8 cellular contexts compared by ENCODE assay signal in the genomic region with DNA sequence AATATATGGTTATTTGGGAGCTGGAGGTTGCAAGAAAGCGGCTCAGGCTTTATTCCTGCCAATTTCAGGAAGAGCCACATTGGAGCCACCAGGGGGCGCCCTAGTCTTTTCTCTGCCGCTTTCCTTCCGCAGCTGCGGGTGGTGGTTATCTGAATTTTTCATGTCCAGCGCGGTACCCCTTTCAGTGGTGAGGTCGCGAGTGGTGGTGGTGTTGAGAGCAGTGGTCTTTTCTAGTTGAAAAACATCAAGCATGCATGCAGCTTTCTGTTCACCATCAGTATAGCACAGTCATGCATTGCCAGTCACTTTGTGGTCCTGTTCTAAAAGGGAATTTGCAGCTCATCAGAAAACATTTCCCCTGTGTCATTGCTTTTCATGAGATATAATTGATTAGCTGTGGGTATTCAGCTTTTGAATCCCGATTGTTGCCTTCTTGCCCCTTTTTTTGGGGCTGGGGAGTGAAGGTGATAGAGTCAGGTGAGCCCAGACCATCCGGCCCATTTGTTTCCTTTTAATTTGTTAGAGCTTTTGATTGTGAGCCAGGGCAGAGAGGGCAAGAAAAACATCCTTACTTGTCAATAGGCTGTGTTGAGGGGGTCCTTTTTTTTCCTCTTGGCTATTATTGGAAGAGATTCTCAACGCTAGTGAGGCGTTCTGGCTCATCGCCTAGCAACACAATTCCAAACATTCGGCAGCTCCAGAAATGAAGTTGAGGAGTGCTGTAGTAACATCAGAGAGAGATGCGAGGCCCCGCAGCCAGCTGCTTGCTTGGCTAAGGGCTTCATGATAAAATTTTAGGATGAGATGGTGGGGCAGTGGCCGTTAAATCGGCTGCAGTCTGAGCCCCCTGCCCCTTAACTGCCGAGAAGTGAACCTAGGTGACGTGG.
A peak's percentile ranks its signal among the peaks of the same experiment; 100 is the strongest.
DNase-seq lines count a peak whose midpoint lies in the region; ATAC-seq and TF ChIP-seq lines count a peak whose summit lies in the region.

No MANE protein-coding gene starts in this region.

- peak; percentile 16 to 56 (median 52) for ATAC-seq in right lobe of liver
- ATAC-seq in GM19397 (IDR thresholded peaks at IDR 0.05; ENCODE audit: unreplicated experiment): no peak

- 35% methylated on average over 21 of the region's 21 CpGs for WGBS in right lobe of liver (ENCODE audit: insufficient coverage, low coverage, low lambda C conversion rate, missing lambda C conversion rate)

- H3K4me1 ChIP-seq in colonic mucosa: no peaks in the 10 kb centered on the region
- H3K4me1 ChIP-seq in right lobe of liver: peaks cover 0 to 29% (median 13%) of the 10 kb centered on the region in 4 donors

- TF ChIP-seq CTCF in colonic mucosa (IDR thresholded peaks at IDR 0.05) (peak; percentile 88), right lobe of liver (IDR thresholded peaks at IDR 0.05) (peak; percentile 88 to 94 (median 90))

- H3K36me3 ChIP-seq in colonic mucosa (no peaks in the 10 kb centered on the region), right lobe of liver (no peaks in the 10 kb centered on the region)

- no peak for TF ChIP-seq POLR2A in right lobe of liver (IDR thresholded peaks at IDR 0.05)

- no peaks in the 10 kb centered on the region for H3K27me3 ChIP-seq in colonic mucosa
- H3K27me3 ChIP-seq in right lobe of liver: no peaks in the 10 kb centered on the region

- no peaks in the 10 kb centered on the region for H3K9me3 ChIP-seq in colonic mucosa
- H3K9me3 ChIP-seq in right lobe of liver: no peaks in the 10 kb centered on the region

- H3K9ac ChIP-seq in colonic mucosa (ENCODE audit: low read depth in 2 of 2, low read length in 2 of 2): no peak overlapping the region

- DNase-seq in SIG-M5 treated with dmso at 0.1 percent for 504 hours (lab: John Stamatoyannopoulos, UW; ENCODE audit: unreplicated experiment): peak; percentile 33
- no peak for DNase-seq in SIG-M5 (lab: John Stamatoyannopoulos, UW)
- DNase-seq in NCI-H2227 (lab: John Stamatoyannopoulos, UW; ENCODE audit: unreplicated experiment): peak; percentile 74
- peak; percentile 58 to 60 for DNase-seq in activated CD4-positive, alpha-beta T cell treated with anti-CD3 and anti-CD28 coated beads for 4 hours
- DNase-seq in colonic mucosa: peak; percentile 66
- DNase-seq in right lobe of liver: peak; percentile 66 to 70 (median 66)
- peak; percentile 13 to 64 (median 33) for DNase-seq in stimulated activated CD4-positive, alpha-beta T cell treated with anti-CD3 and anti-CD28 coated beads, TNF-alpha, amount 100 ng/mL, for 1 hour (ENCODE audit: low read depth in 3 of 3, low spot score in 1 of 3)

- no peak overlapping the region for H3K4me3 ChIP-seq in colonic mucosa
- no peak overlapping the region for H3K4me3 ChIP-seq in right lobe of liver

- H3K27ac ChIP-seq in colonic mucosa: no peak overlapping the region
- H3K27ac ChIP-seq in right lobe of liver: peak overlapping the region in 1 of 3 donors; percentile 24

- intact Hi-C loops in colonic mucosa (cut with DNase I): loop anchor here (5.0 to 10.0 kb wide), 3 partner anchors 162 to 719 kb away; no protein-coding TSS in a partner anchor
- intact Hi-C loops in right lobe of liver (cut with DNase I): loop anchor here (5.0 to 10.0 kb wide), 2 partner anchors 159 to 162 kb away; no protein-coding TSS in a partner anchor
